Comparison of ENCODE assay signal across 16 cellular contexts in genomic region chr17:82736511-82737185, GRCh38. TPM values are rescaled to one million over a fixed set of nuclear protein-coding genes. Genes with fewer than 3 reads are reported as not detected.
DNase-seq lines count a peak whose midpoint lies in the region; ATAC-seq, FAIRE-seq and TF ChIP-seq lines count a peak whose summit lies in the region.
"Had no signal": no experiment of that assay in that cellular context is flagged by ENCODE, and none has a peak within 500 bp of the region (broad histone marks: within the 10 kb centered on the region; RNA-seq: fewer than 3 reads in every experiment).

No MANE protein-coding gene starts in this region.

- no peak for DNase-seq in heart right ventricle
- no peak for DNase-seq in left ventricle myocardium superior
- DNase-seq in H1 (ENCODE audit: low read depth in 1 of 2, low spot score in 2 of 2), result no peak
- no peak for DNase-seq in neural progenitor cell (ENCODE audit: low spot score)
- no peak for DNase-seq in aorta
- DNase-seq in D341Med (ENCODE audit: low spot score), result no peak
- DNase-seq in erythroblast (lab: John Stamatoyannopoulos, UW), result no peak
- DNase-seq in NCI-H526 (lab: John Stamatoyannopoulos, UW), result no peak
- DNase-seq: GM23248, NCI-H1048, NCI-H510A treated with DMSO at 0.1 percent for 48 hours, SHP77, trophoblast cell had no signal

- no peak overlapping the region for H3K56ac ChIP-seq in H1 (replicated peaks; ENCODE audit: insufficient read length, low read depth, low read length)

- H3K79me2 ChIP-seq in H1 (ENCODE audit: control insufficient read depth in 1 of 2, insufficient read depth in 2 of 2, low read length in 2 of 2), result no peaks in the 10 kb centered on the region
- H3K79me2 ChIP-seq in neural progenitor cell (ENCODE audit: low read depth), result no peaks in the 10 kb centered on the region

- H3K14ac ChIP-seq in H1 (ENCODE audit: insufficient read length), result no peak overlapping the region

- peak overlapping the region in 9 of 10 donors; percentile 80 to 96 (median 93) for H3K27ac ChIP-seq in heart right ventricle
- no peak overlapping the region for H3K27ac ChIP-seq in H1 (ENCODE audit: low read depth, low read length)
- no peak overlapping the region for H3K27ac ChIP-seq in neural progenitor cell
- no peak overlapping the region for H3K27ac ChIP-seq in aorta (ENCODE audit: low read depth in 1 of 2, low read length in 2 of 2)
- H3K27ac ChIP-seq: GM23248 had no signal

- H3K9me3 Mint-ChIP-seq in neural progenitor cell, result peaks cover 27% of the 10 kb centered on the region

- peaks cover 32% of the 10 kb centered on the region for H3K36me3 Mint-ChIP-seq in neural progenitor cell

- peaks cover 11% of the 10 kb centered on the region; the same call in 1 of the 2 replicates for H3K23me2 ChIP-seq in H1 (ENCODE audit: low read depth, low read length)

- no peak for FAIRE-seq in H1 (lab: Jason Lieb, UNC)
- FAIRE-seq: endometrium, HTR-8/SVneo had no signal

- WGBS in heart right ventricle, 2 donors, result 59 to 65% methylated on average over 18 of the region's 18 CpGs
- 89% methylated on average over 16 of the region's 18 CpGs; no CpG with 5 or more reads in 1 of the 2 experiments for WGBS in H1 (ENCODE audit: extremely low coverage in 1 of 2, insufficient coverage in 1 of 2, insufficient read length in 1 of 2, insufficient replicate concordance in 2 of 2, low coverage in 1 of 2, low lambda C conversion rate in 2 of 2, missing lambda C conversion rate in 1 of 2), 2 experiments
- WGBS in aorta, 2 donors, result 86 to 87% methylated on average over 18 of the region's 18 CpGs

- intact Hi-C loops in heart right ventricle (cut with DNase I), result no loop called here
- intact Hi-C loops in left ventricle myocardium superior (cut with micrococcal nuclease), result no loop called here
- intact Hi-C loops in aorta (cut with DNase I), result loop anchor here in 1 of 2 donors (2.0 kb wide), 1 partner anchor 14 kb away; no protein-coding TSS in a partner anchor

- no peak overlapping the region for H4K5ac ChIP-seq in H1 (ENCODE audit: insufficient read length, low read depth, low read length)

- H4K91ac ChIP-seq in H1 (replicated peaks; ENCODE audit: insufficient read length, low read length), result no peak overlapping the region

- H3K18ac ChIP-seq in H1 (ENCODE audit: extremely low read depth, low read length), result no peak overlapping the region

- H3K4me2 ChIP-seq in H1 (ENCODE audit: insufficient read depth in 1 of 2, low read depth in 2 of 2, low read length in 2 of 2) (peak overlapping the region; percentile 2 to 68; a peak in 2 of 4 replicates), neural progenitor cell (peak overlapping the region; percentile 96)

- H3K27me3 Mint-ChIP-seq in neural progenitor cell (ENCODE audit: insufficient read depth, low read depth), result peaks cover 12% of the 10 kb centered on the region

- H4K20me1 ChIP-seq in H1 (replicated peaks in 1 of 2; ENCODE audit: control insufficient read depth in 1 of 2, insufficient read depth in 2 of 2, low read length in 2 of 2) (no peaks in the 10 kb centered on the region), neural progenitor cell (ENCODE audit: low read depth) (no peaks in the 10 kb centered on the region)

- TF ChIP-seq POLR2A in H1 (IDR thresholded peaks at IDR 0.05; ENCODE audit: control extremely low read depth in 1 of 2, low read depth in 2 of 2, low read length in 2 of 2) (no peak), erythroblast (IDR thresholded peaks at IDR 0.05; ENCODE audit: low read length) (no peak)

- H3K4me3 Mint-ChIP-seq in neural progenitor cell, result peak overlapping the region; percentile 85

- POLR2A ChIA-PET in H1 (lab: Charles Lee; ENCODE audit: partially characterized antibody), result interaction anchor here (0.7 to 1.5 kb wide), 2 partner anchors 9 to 20 kb away, joined by 3 to 4 read pairs; partner anchors contain the start of gene FN3KRP

- no peak overlapping the region for H2BK12ac ChIP-seq in H1 (ENCODE audit: low read depth, low read length)

- H2BK120ac ChIP-seq in H1 (replicated peaks; ENCODE audit: low read depth, low read length), result no peak overlapping the region

- no peak overlapping the region for H4K8ac ChIP-seq in H1 (ENCODE audit: extremely low read depth, insufficient read depth, low read length)

- no peak overlapping the region for H3K27ac Mint-ChIP-seq in neural progenitor cell

- no peak overlapping the region for H2BK5ac ChIP-seq in H1 (ENCODE audit: low read depth, low read length)

- no peak overlapping the region for H3K4ac ChIP-seq in H1 (replicated peaks; ENCODE audit: insufficient read length, low read depth, low read length)

- H3K9me3 ChIP-seq in heart right ventricle, result peaks cover 0 to 26% (median 3%) of the 10 kb centered on the region in 11 donors
- H3K9me3 ChIP-seq in H1 (ENCODE audit: insufficient read depth in 2 of 2, low read depth in 1 of 2, low read length in 1 of 2), result peaks cover 11 to 15% of the 10 kb centered on the region in 2 experiments
- H3K9me3 ChIP-seq in neural progenitor cell (ENCODE audit: low read depth), result peaks cover 5% of the 10 kb centered on the region
- no peaks in the 10 kb centered on the region for H3K9me3 ChIP-seq in aorta (ENCODE audit: control insufficient read depth, low read length)

- H2BK20ac ChIP-seq in H1 (ENCODE audit: low read length), result no peak overlapping the region

- ATAC-seq in heart right ventricle (peak in 1 of 8 donors; percentile 0), left ventricle myocardium superior (no peak), aorta (ENCODE audit: low FRiP score) (peak; percentile 43)

- H3K4me1 ChIP-seq in heart right ventricle, result peaks cover 0 to 37% (median 16%) of the 10 kb centered on the region in 9 donors
- peaks cover 0 to 2% (median under 1%) of the 10 kb centered on the region in 4 experiments; a peak in 2 of 7 replicates for H3K4me1 ChIP-seq in H1 (replicated peaks in 1 of 4; ENCODE audit: control insufficient read depth in 3 of 4, insufficient read depth in 4 of 4, low read length in 3 of 4)
- no peaks in the 10 kb centered on the region for H3K4me1 ChIP-seq in neural progenitor cell
- no peaks in the 10 kb centered on the region for H3K4me1 ChIP-seq in aorta (ENCODE audit: control insufficient read depth in 1 of 2, insufficient read depth in 2 of 2, low read length in 2 of 2)

- H3K9ac ChIP-seq in H1 (replicated peaks in 1 of 4; ENCODE audit: extremely low read depth in 1 of 4, low read depth in 3 of 4, low read length in 3 of 4) (no peak overlapping the region), neural progenitor cell (no peak overlapping the region)

- peaks cover 2% of the 10 kb centered on the region; the same call in 1 of the 2 replicates for H3K79me1 ChIP-seq in H1 (ENCODE audit: low read depth, low read length)

- H3K23ac ChIP-seq in H1 (ENCODE audit: insufficient read length), result no peak overlapping the region

- no peaks in the 10 kb centered on the region for H3K27me3 ChIP-seq in heart right ventricle
- peaks cover 0 to 3% (median 0%) of the 10 kb centered on the region in 4 experiments; a peak in 2 of 7 replicates for H3K27me3 ChIP-seq in H1 (replicated peaks in 1 of 4; ENCODE audit: control insufficient read depth in 3 of 4, extremely low read depth in 1 of 4, insufficient read depth in 3 of 4, low read length in 3 of 4)
- peaks cover 6% of the 10 kb centered on the region for H3K27me3 ChIP-seq in neural progenitor cell
- no peaks in the 10 kb centered on the region for H3K27me3 ChIP-seq in aorta (ENCODE audit: control insufficient read depth in 1 of 2, insufficient read depth in 2 of 2, low read length in 1 of 2)
- H3K27me3 ChIP-seq: ascending aorta had no signal

- H2AK5ac ChIP-seq in H1 (ENCODE audit: low read depth, low read length), result no peak overlapping the region

- no peak for TF ChIP-seq EP300 in H1 (IDR thresholded peaks at IDR 0.05; ENCODE audit: borderline replicate concordance in 1 of 2, low read depth in 2 of 2, low read length in 2 of 2)

- H3K4me3 ChIP-seq in heart right ventricle, result peak overlapping the region in 9 of 10 donors; percentile 62 to 94 (median 82)
- 0 out of 8 replicates have a peak overlapping the region, but pooled peaks of 2 of the 4 experiments have one; percentile 74 to 77 for H3K4me3 ChIP-seq in H1 (ENCODE audit: extremely low read depth in 1 of 4, insufficient read depth in 2 of 4, low read depth in 3 of 4, low read length in 4 of 4)
- H3K4me3 ChIP-seq in neural progenitor cell, result peak overlapping the region; percentile 82
- H3K4me3 ChIP-seq in aorta (ENCODE audit: low read length in 2 of 2), result no peak overlapping the region

- H2AFZ ChIP-seq in H1 (ENCODE audit: low read length), result no peak overlapping the region
- H2AFZ ChIP-seq in neural progenitor cell (replicated peaks), result no peak overlapping the region

- no peak for TF ChIP-seq RAD21 in H1 (IDR thresholded peaks at IDR 0.05 in 1 of 2, conservative IDR thresholded peaks at IDR 0.05 in 1 of 2; ENCODE audit: low read depth in 2 of 2, low read length in 2 of 2)

- TF ChIP-seq CTCF in heart right ventricle (IDR thresholded peaks at IDR 0.05), result no peak
- TF ChIP-seq CTCF in H1 (IDR thresholded peaks at IDR 0.05; ENCODE audit: control extremely low read depth in 1 of 3, insufficient read depth in 1 of 3, low read depth in 1 of 3, low read length in 3 of 3), result no peak
- TF ChIP-seq CTCF in neural progenitor cell (IDR thresholded peaks at IDR 0.05), result no peak

- peaks cover 8% of the 10 kb centered on the region for H3F3A ChIP-seq in neural progenitor cell (ENCODE audit: low read depth)

- CTCF ChIA-PET in H1 (lab: Charles Lee; ENCODE audit: partially characterized antibody), result interaction anchor here (0.8 to 1.1 kb wide), 3 partner anchors 25 to 29 kb away, joined by 3 to 5 read pairs (median 3); no protein-coding TSS in a partner anchor

- H3K4me1 Mint-ChIP-seq in neural progenitor cell, result peaks cover 5% of the 10 kb centered on the region

- H3K36me3 ChIP-seq in heart right ventricle (peaks cover 4 to 45% (median 24%) of the 10 kb centered on the region in 9 donors), H1 (ENCODE audit: control insufficient read depth in 2 of 4, insufficient read depth in 4 of 4, low read length in 3 of 4) (peaks cover 0 to 22% (median 15%) of the 10 kb centered on the region in 4 experiments; a peak in 7 of 8 replicates), neural progenitor cell (peaks cover 11% of the 10 kb centered on the region), aorta (ENCODE audit: control insufficient read depth in 1 of 2, insufficient read depth in 2 of 2, low read length in 1 of 2) (peaks cover 0 to 2% of the 10 kb centered on the region in 2 donors)

- H2BK15ac ChIP-seq in H1 (ENCODE audit: low read length), result no peak overlapping the region

RNA-seq across cellular contexts. Expression of gene FN3K, which starts 1.2 kb away (rescaled TPM):
- total RNA-seq in heart right ventricle, result 100 to 1,000 TPM in 3 of 10 donors, 10 to 100 TPM in 7; 72.4 to 115 (median 92.4) TPM
- polyA plus RNA-seq in heart right ventricle, result 10 to 100 TPM; 48.4 to 93.1 TPM
- total RNA-seq in left ventricle myocardium superior, result 92.6 TPM
- total RNA-seq in H1 (2021; fragmentation: NEBNext Ultra II Directional; extraction: Animal tissue kit (Norgen Biotek cat#: 25700)), result 13.6 and 14.2 TPM in 2 replicates
- 0.88 and 2.1 TPM in 2 replicates for polyA plus RNA-seq in H1 (2011; rRNA removed)
- polyA plus RNA-seq in H1 (2011; cell fraction: cytosol; rRNA removed), result 2.4 TPM
- 4.6 TPM for polyA plus RNA-seq in H1 (2011; cell fraction: nucleus; rRNA removed)
- 13.9 to 22.0 TPM (median 20.3 TPM) in 4 replicates for polyA plus RNA-seq in H1 (2012, experiment 1 of 2)
- polyA plus RNA-seq in H1 (2012, experiment 2 of 2), result 13.0 TPM
- 6.2 TPM for polyA plus RNA-seq in H1 (2013, experiment 1 of 2)
- 5.4 TPM for polyA plus RNA-seq in H1 (2013, experiment 2 of 2)
- polyA minus RNA-seq in H1 (2011; rRNA and poly(A)+ RNA removed), result 1.7 and 1.8 TPM in 2 replicates
- 7.4 TPM for polyA minus RNA-seq in H1 (2011; cell fraction: cytosol; rRNA and poly(A)+ RNA removed)
- polyA minus RNA-seq in H1 (2011; cell fraction: nucleus; rRNA and poly(A)+ RNA removed), result 5.4 TPM
- total RNA-seq in neural progenitor cell (ENCODE audit: low replicate concordance), result 3.3 and 4.0 TPM in 2 replicates
- 10 to 100 TPM; 10.8 to 23.0 TPM for total RNA-seq in aorta
- 10 to 100 TPM; 14.0 to 20.9 TPM for polyA plus RNA-seq in aorta

RNA-seq across cellular contexts. Expression of gene TBCD, which starts 15.2 kb away (rescaled TPM):
- total RNA-seq in heart right ventricle (10 to 100 TPM; 41.3 to 79.0 (median 49.6) TPM), left ventricle myocardium superior (53.4 TPM), neural progenitor cell (ENCODE audit: low replicate concordance) (76.4 and 85.0 TPM in 2 replicates), aorta (100 to 1,000 TPM in 1 of 2 donors, 10 to 100 TPM in 1; 97.1 to 125 TPM)
- polyA plus RNA-seq in heart right ventricle (100 to 1,000 TPM in 1 of 2 donors, 10 to 100 TPM in 1; 89.8 to 107 TPM), H1 (2011; rRNA removed) (162 and 214 TPM in 2 replicates), aorta (100 to 1,000 TPM in 1 of 2 donors, 10 to 100 TPM in 1; 20.0 to 182 TPM)
- total RNA-seq in H1 (2021; fragmentation: NEBNext Ultra II Directional; extraction: Animal tissue kit (Norgen Biotek cat#: 25700)), result 117 and 118 TPM in 2 replicates
- 111 TPM for polyA plus RNA-seq in H1 (2011; cell fraction: cytosol; rRNA removed)
- 346 TPM for polyA plus RNA-seq in H1 (2011; cell fraction: nucleus; rRNA removed)
- polyA plus RNA-seq in H1 (2012, experiment 1 of 2), result 116 to 160 TPM (median 143 TPM) in 4 replicates
- polyA plus RNA-seq in H1 (2012, experiment 2 of 2), result 116 TPM
- polyA plus RNA-seq in H1 (2013, experiment 1 of 2), result 64.1 TPM
- 59.0 TPM for polyA plus RNA-seq in H1 (2013, experiment 2 of 2)
- 107 and 112 TPM in 2 replicates for polyA minus RNA-seq in H1 (2011; rRNA and poly(A)+ RNA removed)
- polyA minus RNA-seq in H1 (2011; cell fraction: cytosol; rRNA and poly(A)+ RNA removed), result 87.7 TPM
- polyA minus RNA-seq in H1 (2011; cell fraction: nucleus; rRNA and poly(A)+ RNA removed), result 90.6 TPM

RNA-seq across cellular contexts. Expression of gene FN3KRP, which starts 20.1 kb away (rescaled TPM):
- total RNA-seq in heart right ventricle (10 to 100 TPM; 10.3 to 18.7 (median 14.7) TPM), left ventricle myocardium superior (14.0 TPM), neural progenitor cell (ENCODE audit: low replicate concordance) (19.2 and 29.8 TPM in 2 replicates), aorta (10 to 100 TPM; 18.6 to 26.7 TPM)
- polyA plus RNA-seq in heart right ventricle (10 to 100 TPM; 15.4 to 21.5 TPM), H1 (2011; rRNA removed) (17.1 and 18.1 TPM in 2 replicates), aorta (10 to 100 TPM; 25.3 to 35.2 TPM)
- total RNA-seq in H1 (2021; fragmentation: NEBNext Ultra II Directional; extraction: Animal tissue kit (Norgen Biotek cat#: 25700)), result 21.4 and 23.3 TPM in 2 replicates
- polyA plus RNA-seq in H1 (2011; cell fraction: cytosol; rRNA removed), result 17.3 TPM
- 19.5 TPM for polyA plus RNA-seq in H1 (2011; cell fraction: nucleus; rRNA removed)
- 29.8 to 30.3 TPM (median 30.2 TPM) in 4 replicates for polyA plus RNA-seq in H1 (2012, experiment 1 of 2)
- polyA plus RNA-seq in H1 (2012, experiment 2 of 2), result 18.4 TPM
- polyA plus RNA-seq in H1 (2013, experiment 1 of 2), result 13.8 TPM
- 13.2 TPM for polyA plus RNA-seq in H1 (2013, experiment 2 of 2)
- 10.1 and 10.7 TPM in 2 replicates for polyA minus RNA-seq in H1 (2011; rRNA and poly(A)+ RNA removed)
- 8.7 TPM for polyA minus RNA-seq in H1 (2011; cell fraction: cytosol; rRNA and poly(A)+ RNA removed)
- polyA minus RNA-seq in H1 (2011; cell fraction: nucleus; rRNA and poly(A)+ RNA removed), result 4.8 TPM

RNA-seq across cellular contexts. Expression of gene RAB40B, which starts 38.1 kb away (rescaled TPM):
- total RNA-seq in heart right ventricle (10 to 100 TPM; 16.9 to 42.4 (median 21.7) TPM), left ventricle myocardium superior (21.3 TPM), neural progenitor cell (ENCODE audit: low replicate concordance) (5.6 and 10.3 TPM in 2 replicates), aorta (10 to 100 TPM in 1 of 2 donors, 1 to 10 TPM in 1; 4.5 to 10.7 TPM)
- polyA plus RNA-seq in heart right ventricle (10 to 100 TPM in 1 of 2 donors, 1 to 10 TPM in 1; 8.0 to 16.5 TPM), H1 (2011; rRNA removed) (4.6 and 7.1 TPM in 2 replicates), aorta (10 to 100 TPM; 11.6 to 19.5 TPM)
- 3.1 and 3.3 TPM in 2 replicates for total RNA-seq in H1 (2021; fragmentation: NEBNext Ultra II Directional; extraction: Animal tissue kit (Norgen Biotek cat#: 25700))
- 2.9 TPM for polyA plus RNA-seq in H1 (2011; cell fraction: cytosol; rRNA removed)
- polyA plus RNA-seq in H1 (2011; cell fraction: nucleus; rRNA removed), result 5.8 TPM
- polyA plus RNA-seq in H1 (2012, experiment 1 of 2), result 4.1 to 5.9 TPM (median 4.3 TPM) in 4 replicates
- polyA plus RNA-seq in H1 (2012, experiment 2 of 2), result 13.5 TPM
- 2.4 TPM for polyA plus RNA-seq in H1 (2013, experiment 1 of 2)
- 3.6 TPM for polyA plus RNA-seq in H1 (2013, experiment 2 of 2)
- 0.95 and 1.5 TPM in 2 replicates for polyA minus RNA-seq in H1 (2011; rRNA and poly(A)+ RNA removed)
- 1.1 TPM for polyA minus RNA-seq in H1 (2011; cell fraction: cytosol; rRNA and poly(A)+ RNA removed)
- 1.8 TPM for polyA minus RNA-seq in H1 (2011; cell fraction: nucleus; rRNA and poly(A)+ RNA removed)

Comparison
In these comparisons a context has a peak if more than half of its experiments do, and no peak if none do; other contexts are left out.
1. H3K27ac ChIP-seq: peak in heart right ventricle (9 of 10); none in H1 (single experiment), neural progenitor cell (single experiment) and aorta (0 of 2).
2. H3K4me3 ChIP-seq: peak in heart right ventricle (9 of 10) and neural progenitor cell (single experiment); none in aorta (0 of 2).